ENCODE assay signal across 8 cellular contexts in genomic region chr20:49187330-49188100, GRCh38. TPM values are rescaled to one million over a fixed set of nuclear protein-coding genes. Genes with fewer than 3 reads are reported as not detected.
A peak's percentile ranks its signal among the peaks of the same experiment; 100 is the strongest.
DNase-seq lines count a peak whose midpoint lies in the region; ATAC-seq, FAIRE-seq and TF ChIP-seq lines count a peak whose summit lies in the region.

No MANE protein-coding gene starts in this region.

- TF ChIP-seq RAD21 in HCT116 (IDR thresholded peaks at IDR 0.05; ENCODE audit: low read depth), result no peak

- intact Hi-C loops in HCT116 (cut with micrococcal nuclease), result no loop called here

- no peaks in the 10 kb centered on the region for H3K27me3 Mint-ChIP-seq in activated naive CD4-positive, alpha-beta T cell treated with anti-CD3 and anti-CD28 coated beads, Interleukin-2, amount 50 U/mL, for 24 hours

- H3K4me1 Mint-ChIP-seq in activated naive CD4-positive, alpha-beta T cell treated with anti-CD3 and anti-CD28 coated beads, Interleukin-2, amount 50 U/mL, for 24 hours, result peaks cover 43% of the 10 kb centered on the region

- H3K4me3 ChIP-seq in HCT116 (replicated peaks in 1 of 2; ENCODE audit: low read depth in 1 of 2, low read length in 2 of 2) (peak overlapping the region; percentile 68 to 73), iPS DF 6.9 (ENCODE audit: low read length) (peak overlapping the region; percentile 77; the same call in 1 of the 2 replicates), small intestine (ENCODE audit: low read depth in 1 of 2, low read length in 2 of 2) (peak overlapping the region; percentile 81 to 96)

- ATAC-seq in HCT116 (peak; percentile 45; the same call in 1 of the 2 replicates), GM21737 (IDR thresholded peaks at IDR 0.05; ENCODE audit: unreplicated experiment) (no peak), GM18867 (IDR thresholded peaks at IDR 0.05; ENCODE audit: unreplicated experiment) (no peak)

- H3K4me2 ChIP-seq in HCT116 (ENCODE audit: low read length), result peak overlapping the region; percentile 87

- no peak for TF ChIP-seq CTCF in HCT116 (IDR thresholded peaks at IDR 0.05 in 2 of 3, conservative IDR thresholded peaks at IDR 0.05 in 1 of 3; ENCODE audit: borderline replicate concordance in 1 of 3, insufficient read depth in 1 of 3, low read depth in 2 of 3, low read length in 2 of 3)

- peak overlapping the region; percentile 94 for H3K4me3 Mint-ChIP-seq in activated naive CD4-positive, alpha-beta T cell treated with anti-CD3 and anti-CD28 coated beads, Interleukin-2, amount 50 U/mL, for 24 hours

- no CpG with 5 or more reads among the region's 58 CpGs for WGBS in iPS DF 6.9 (ENCODE audit: insufficient coverage, insufficient read length)
- WGBS in small intestine, 3 donors, result 0 to 1% (median 1%) methylated on average over 34 to 58 of the region's 58 CpGs

- H3K36me3 ChIP-seq in HCT116 (ENCODE audit: control insufficient read depth in 1 of 2, insufficient read depth in 2 of 2, low read length in 2 of 2) (no peaks in the 10 kb centered on the region), iPS DF 6.9 (ENCODE audit: control insufficient read depth, insufficient read depth, low read length) (no peaks in the 10 kb centered on the region), small intestine (ENCODE audit: control insufficient read depth in 2 of 2, insufficient read depth in 2 of 2, low read length in 2 of 2) (no peaks in the 10 kb centered on the region)

- H3K9ac ChIP-seq in HCT116 (ENCODE audit: low read length), result peak overlapping the region; percentile 69

- H3K27ac ChIP-seq in HCT116 (ENCODE audit: low read depth, low read length), result peak overlapping the region; percentile 82
- no peak overlapping the region for H3K27ac ChIP-seq in iPS DF 6.9 (ENCODE audit: low read length)
- H3K27ac ChIP-seq in small intestine (ENCODE audit: low read depth in 1 of 2, low read length in 1 of 2), result peak overlapping the region; percentile 92 to 95

- peak; percentile 68 for DNase-seq in GM03348 (ENCODE audit: low spot score)
- no peak for DNase-seq in HCT116 (ENCODE audit: low read depth, low spot score)
- peak; percentile 37 for DNase-seq in NCI-H69 (lab: John Stamatoyannopoulos, UW)
- DNase-seq in iPS DF 6.9 (ENCODE audit: low read depth, low spot score), result no peak
- DNase-seq in small intestine, result peak; percentile 60

- H3K4me1 ChIP-seq in HCT116 (ENCODE audit: control insufficient read depth in 1 of 2, insufficient read depth in 2 of 2, low read length in 2 of 2) (peaks cover 8 to 21% of the 10 kb centered on the region in 2 experiments; a peak in 3 of 4 replicates), iPS DF 6.9 (ENCODE audit: control insufficient read depth, insufficient read depth, low read length) (no peaks in the 10 kb centered on the region), small intestine (ENCODE audit: control insufficient read depth in 2 of 2, insufficient read depth in 1 of 2, low read depth in 1 of 2, low read length in 1 of 2) (peaks cover 4 to 5% of the 10 kb centered on the region in 2 donors)

- H3K9me3 Mint-ChIP-seq in activated naive CD4-positive, alpha-beta T cell treated with anti-CD3 and anti-CD28 coated beads, Interleukin-2, amount 50 U/mL, for 24 hours, result no peaks in the 10 kb centered on the region

- H3K9me3 ChIP-seq in HCT116 (ENCODE audit: control insufficient read depth in 1 of 2, insufficient read depth in 1 of 2, low read depth in 1 of 2, low read length in 2 of 2), result no peaks in the 10 kb centered on the region
- H3K9me3 ChIP-seq in iPS DF 6.9 (ENCODE audit: control insufficient read depth, insufficient read depth, low read length), result no peaks in the 10 kb centered on the region
- H3K9me3 ChIP-seq in small intestine (ENCODE audit: control insufficient read depth, low read depth), result no peaks in the 10 kb centered on the region

- CTCF ChIA-PET in HCT116 (lab: Charles Lee), result interaction anchor here (1.1 kb wide), 1 partner anchor 30 kb away, joined by 4 read pairs; no protein-coding TSS in a partner anchor

- no peak for TF ChIP-seq POLR2A in HCT116 (IDR thresholded peaks at IDR 0.05; ENCODE audit: borderline replicate concordance, extremely low read depth, insufficient read depth, insufficient read length)

- POLR2A ChIA-PET in HCT116 (lab: Charles Lee), result no interaction called here

- H3K27me3 ChIP-seq in HCT116 (ENCODE audit: insufficient read depth, low read length) (no peaks in the 10 kb centered on the region), iPS DF 6.9 (ENCODE audit: control insufficient read depth, insufficient read depth, low read length) (no peaks in the 10 kb centered on the region), small intestine (ENCODE audit: control insufficient read depth in 2 of 2, insufficient read depth in 2 of 2, low read length in 2 of 2) (no peaks in the 10 kb centered on the region)

- peaks cover 7% of the 10 kb centered on the region for H3K36me3 Mint-ChIP-seq in activated naive CD4-positive, alpha-beta T cell treated with anti-CD3 and anti-CD28 coated beads, Interleukin-2, amount 50 U/mL, for 24 hours

- RAD21 ChIA-PET in HCT116 (lab: Charles Lee; ENCODE audit: low non-redundant PET in 1 of 2, low total read pairs in 2 of 2, uncharacterized antibody in 2 of 2, unreplicated experiment in 2 of 2), result no interaction called here

- no TSS peak for BruUV-seq in HCT116 (replicated peaks; lab: Mats Ljungman, UMichigan)

- peak overlapping the region; percentile 76 for H3K27ac Mint-ChIP-seq in activated naive CD4-positive, alpha-beta T cell treated with anti-CD3 and anti-CD28 coated beads, Interleukin-2, amount 50 U/mL, for 24 hours

- H3K9me2 ChIP-seq in HCT116 (ENCODE audit: insufficient read depth), result no peaks in the 10 kb centered on the region

- H3K79me2 ChIP-seq in HCT116 (ENCODE audit: insufficient read depth, low read length), result peaks cover 53% of the 10 kb centered on the region

- peaks cover 26% of the 10 kb centered on the region; the same call in 1 of the 2 replicates for H4K20me1 ChIP-seq in HCT116 (ENCODE audit: insufficient read depth)

- no peak for FAIRE-seq in small intestine (lab: Jason Lieb, UNC)

- no peak overlapping the region for H2AFZ ChIP-seq in HCT116 (ENCODE audit: low read depth, low read length, poor library complexity, severe bottlenecking)

TF ChIP-seq in HCT116, 20 proteins besides CTCF, POLR2A, EP300 and RAD21:
- no peak for TF ChIP-seq EZH2phosphoT487 (IDR thresholded peaks at IDR 0.05; ENCODE audit: borderline replicate concordance)
- TF ChIP-seq ZFX (IDR thresholded peaks at IDR 0.05), result peak; percentile 96
- TF ChIP-seq REST (IDR thresholded peaks at IDR 0.05; ENCODE audit: low read depth), result no peak
TF ChIP-seq in HCT116: peak in this region for 1.

RNA-seq across cellular contexts. Expression of gene STAU1, which starts 0.6 kb away (rescaled TPM):
- 90.3 TPM for total RNA-seq in HCT116 (2021; ENCODE audit: unreplicated experiment)
- polyA plus RNA-seq in HCT116 (2012), result 43.4 and 55.9 TPM in 2 replicates
- 10 to 100 TPM; 47.1 to 66.4 (median 64.3) TPM for polyA plus RNA-seq in small intestine

RNA-seq across cellular contexts. Expression of gene DDX27, which starts 31.7 kb away (rescaled TPM):
- 32.1 TPM for total RNA-seq in HCT116 (2021; ENCODE audit: unreplicated experiment)
- 28.0 and 31.7 TPM in 2 replicates for polyA plus RNA-seq in HCT116 (2012)
- polyA plus RNA-seq in small intestine, result 10 to 100 TPM; 32.0 to 36.6 (median 33.2) TPM

Comparison
In these comparisons a context has a peak if more than half of its experiments do, and no peak if none do; other contexts are left out.
1. DNase-seq: peak in GM03348 (single experiment), NCI-H69 (single experiment) and small intestine (single experiment); none in HCT116 (single experiment) and iPS DF 6.9 (single experiment).
2. Peak in every context shown above with its lines, with median percentiles within 50 percentile points of each other: H3K4me3 ChIP-seq.